ENCODE assay signal across 10 cellular contexts in the genomic region with DNA sequence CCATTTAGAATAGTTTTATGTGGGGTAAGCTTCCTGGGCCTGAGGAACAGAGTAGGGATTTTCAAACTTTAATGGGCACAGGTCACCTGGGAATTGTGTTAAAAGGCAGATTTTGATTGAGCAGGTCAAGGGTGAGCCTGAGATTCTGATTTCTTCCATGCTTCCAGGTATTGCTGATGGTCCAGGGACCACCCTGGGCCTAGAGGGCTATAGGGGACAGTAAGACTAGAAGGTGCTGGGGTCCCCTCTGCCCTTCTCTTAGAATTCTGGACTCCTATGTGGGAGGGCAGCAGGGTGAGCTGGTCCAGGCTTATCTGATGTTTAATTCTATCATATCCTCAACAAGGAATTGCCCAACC. TPM values are rescaled to one million over a fixed set of nuclear protein-coding genes. Genes with fewer than 3 reads are reported as not detected.
A peak's percentile ranks its signal among the peaks of the same experiment; 100 is the strongest.
DNase-seq lines count a peak whose midpoint lies in the region; ATAC-seq, FAIRE-seq and TF ChIP-seq lines count a peak whose summit lies in the region.
"Had no signal": no experiment of that assay in that cellular context is flagged by ENCODE, and none has a peak within 500 bp of the region (broad histone marks: within the 10 kb centered on the region; RNA-seq: fewer than 3 reads in every experiment).

No MANE protein-coding gene starts in this region.

- no peak overlapping the region for H3K18ac ChIP-seq in mesendoderm (ENCODE audit: low read length)

- in situ Hi-C loops in GM12878 (cut with MboI): no loop called here

- TF ChIP-seq EP300 in SK-N-SH (IDR thresholded peaks at IDR 0.05; ENCODE audit: borderline replicate concordance in 1 of 2, low read depth in 1 of 2, low read length in 1 of 2) (no peak), GM12878 (IDR thresholded peaks at IDR 0.05; ENCODE audit: borderline replicate concordance in 1 of 2, control insufficient read depth in 1 of 2, low read depth in 2 of 2, low read length in 2 of 2) (no peak), stomach (IDR thresholded peaks at IDR 0.05) (no peak)

- no peak overlapping the region for H4K8ac ChIP-seq in mesendoderm (ENCODE audit: low read depth, low read length)

- SMC1A ChIA-PET in GM12878 (lab: Charles Lee; ENCODE audit: uncharacterized antibody, unreplicated experiment): interaction anchor here (0.6 to 4.9 kb wide), 4 partner anchors 14 to 283 kb away, joined by 3 to 40 read pairs (median 4); partner anchors contain the start of gene VARS2

- peaks cover 16% of the 10 kb centered on the region for H3F3A ChIP-seq in SK-N-SH (replicated peaks; ENCODE audit: insufficient read depth)

- FAIRE-seq in GM12878 (lab: Jason Lieb, UNC): no peak

- BruUV-seq in GM12878 (replicated peaks; lab: Mats Ljungman, UMichigan): no TSS peak

- H3K27ac ChIP-seq in SK-N-SH (ENCODE audit: low read depth in 2 of 2, low read length in 1 of 2) (peak overlapping the region; percentile 60 to 83), GM12878 (ENCODE audit: control insufficient read depth, insufficient read depth) (no peak overlapping the region), mesendoderm (ENCODE audit: low read depth, low read length) (no peak overlapping the region), stomach (peak overlapping the region in 3 of 5 donors; percentile 93 to 95 (median 94)), spleen (peak overlapping the region in 2 of 8 donors; percentile 88)

- H3K79me2 ChIP-seq in SK-N-SH (ENCODE audit: insufficient read depth) (peaks cover 62% of the 10 kb centered on the region), GM12878 (ENCODE audit: control insufficient read depth, insufficient read depth, low read length) (peaks cover 10% of the 10 kb centered on the region), mesendoderm (ENCODE audit: control insufficient read depth, insufficient read depth, low read length) (peaks cover 48% of the 10 kb centered on the region)

- no peak for ATAC-seq in SK-N-SH treated with all-trans-retinoic acid at 6 μM for 48 hours
- ATAC-seq in GM12878: no peak
- no peak for ATAC-seq in GM19455 (IDR thresholded peaks at IDR 0.05; ENCODE audit: unreplicated experiment)

- H3K79me1 ChIP-seq in mesendoderm (ENCODE audit: low read length): peaks cover 20% of the 10 kb centered on the region

- DNase-seq in SK-N-SH (peak; percentile 16), GM12878 (ENCODE audit: low read depth, low spot score) (no peak), mesendoderm (no peak), stomach (no peak), spleen (no peak), AG08395 (ENCODE audit: low spot score) (no peak)
- DNase-seq: effector memory CD4-positive, alpha-beta T cell; HCEC 1CT had no signal

- intact Hi-C loops in GM12878 (cut with micrococcal nuclease; ENCODE audit: unreplicated experiment) (no loop called here), stomach (cut with DNase I; ENCODE audit: low total_unique reads) (no loop called here), spleen (cut with DNase I; ENCODE audit: low total_unique reads) (no loop called here)

- TF ChIP-seq RAD21 in SK-N-SH (IDR thresholded peaks at IDR 0.05; ENCODE audit: low read length) (no peak), GM12878 (IDR thresholded peaks at IDR 0.05; ENCODE audit: insufficient read depth, low read depth, low read length) (no peak)

- peak overlapping the region; percentile 19 for H3K56ac ChIP-seq in mesendoderm (ENCODE audit: low read length)

- peak overlapping the region; percentile 99 for H3K4me2 ChIP-seq in SK-N-SH
- peak overlapping the region; percentile 99; the same call in 1 of the 2 replicates for H3K4me2 ChIP-seq in GM12878 (ENCODE audit: control insufficient read depth, insufficient read depth)
- H3K4me2 ChIP-seq in mesendoderm (ENCODE audit: low read length): no peak overlapping the region

- no peak overlapping the region for H3K23ac ChIP-seq in mesendoderm (ENCODE audit: low read length)

- H3K9me3 ChIP-seq in SK-N-SH: no peaks in the 10 kb centered on the region
- H3K9me3 ChIP-seq in GM12878 (replicated peaks; ENCODE audit: control insufficient read depth, insufficient read depth, low read length): no peaks in the 10 kb centered on the region
- no peaks in the 10 kb centered on the region for H3K9me3 ChIP-seq in stomach
- no peaks in the 10 kb centered on the region for H3K9me3 ChIP-seq in spleen

- H3K9me2 ChIP-seq in SK-N-SH: no peaks in the 10 kb centered on the region

- H3K36me3 ChIP-seq in SK-N-SH (replicated peaks in 1 of 2; ENCODE audit: control insufficient read depth in 1 of 2, insufficient read depth in 2 of 2, low read length in 1 of 2) (peaks cover 0 to 17% of the 10 kb centered on the region in 2 experiments), GM12878 (ENCODE audit: control insufficient read depth in 2 of 2, insufficient read depth in 2 of 2, low read length in 1 of 2) (peaks cover 0 to 6% of the 10 kb centered on the region in 2 experiments; a peak in 3 of 4 replicates), mesendoderm (ENCODE audit: control insufficient read depth, insufficient read depth, low read length) (peaks cover 2% of the 10 kb centered on the region), stomach (peaks cover 9 to 35% (median 33%) of the 10 kb centered on the region in 4 donors), spleen (peaks cover 0 to 30% (median 10%) of the 10 kb centered on the region in 6 donors)

- TF ChIP-seq CTCF in SK-N-SH (IDR thresholded peaks at IDR 0.05): no peak
- no peak for TF ChIP-seq CTCF in GM12878 (IDR thresholded peaks at IDR 0.05 in 2 of 3, conservative IDR thresholded peaks at IDR 0.05 in 1 of 3; ENCODE audit: control insufficient read depth in 2 of 3, extremely low read depth in 1 of 3, insufficient read depth in 1 of 3, low read depth in 3 of 3, low read length in 3 of 3)
- no peak for TF ChIP-seq CTCF in stomach (IDR thresholded peaks at IDR 0.05)
- no peak for TF ChIP-seq CTCF in spleen (IDR thresholded peaks at IDR 0.05 in 8 of 11, conservative IDR thresholded peaks at IDR 0.05 in 3 of 11)

- H3K9ac ChIP-seq in SK-N-SH (peak overlapping the region; percentile 71), GM12878 (ENCODE audit: control insufficient read depth, insufficient read depth, low read length) (0 out of 2 replicates have a peak overlapping the region, but pooled peaks have one; percentile 2), mesendoderm (ENCODE audit: low read length) (peak overlapping the region; percentile 45)

- H3K27me3 ChIP-seq in SK-N-SH (ENCODE audit: insufficient read depth): no peaks in the 10 kb centered on the region
- H3K27me3 ChIP-seq in GM12878 (replicated peaks in 1 of 2; ENCODE audit: control insufficient read depth in 2 of 2, insufficient read depth in 2 of 2, low read length in 1 of 2): no peaks in the 10 kb centered on the region
- H3K27me3 ChIP-seq in mesendoderm (ENCODE audit: insufficient read depth, low read length, poor library complexity): no peaks in the 10 kb centered on the region
- H3K27me3 ChIP-seq in stomach: peaks cover 0 to 4% (median 0%) of the 10 kb centered on the region in 3 donors
- peaks cover 0 to 24% (median 0%) of the 10 kb centered on the region in 7 donors for H3K27me3 ChIP-seq in spleen (replicated peaks in 1 of 7)

- no peak overlapping the region for H4K5ac ChIP-seq in mesendoderm (ENCODE audit: low read length)

- H3K4me1 ChIP-seq in SK-N-SH (ENCODE audit: control insufficient read depth in 1 of 2, insufficient read depth in 2 of 2, low read depth in 1 of 2, low read length in 1 of 2) (peaks cover 20 to 33% of the 10 kb centered on the region in 2 experiments; a peak in 3 of 4 replicates), GM12878 (ENCODE audit: control insufficient read depth, insufficient read depth, low read length) (peaks cover 34% of the 10 kb centered on the region), mesendoderm (ENCODE audit: control insufficient read depth, low read depth, low read length) (peaks cover 19% of the 10 kb centered on the region), stomach (peaks cover 38 to 81% (median 60%) of the 10 kb centered on the region in 4 donors), spleen (peaks cover 20 to 61% (median 43%) of the 10 kb centered on the region in 6 donors)

- CTCF ChIA-PET in SK-N-SH (lab: Yijun Ruan, JAX) (interaction anchor here (0.6 to 1.8 kb wide), 4 partner anchors 9 to 59 kb away, joined by 3 to 5 read pairs (median 4); no protein-coding TSS in a partner anchor), GM12878 (lab: Yijun Ruan, JAX) (interaction anchor here (0.8 to 6.7 kb wide), 3 partner anchors 15 to 165 kb away, joined by 3 to 71 read pairs (median 7); partner anchors contain the start of gene VARS2)

- H2BK15ac ChIP-seq in mesendoderm (replicated peaks; ENCODE audit: low read depth): no peak overlapping the region

- RAD21 ChIA-PET in GM12878 (lab: Charles Lee; ENCODE audit: unreplicated experiment): interaction anchor here (0.5 to 9.6 kb wide), 2 partner anchors 27 to 239 kb away, joined by 3 to 138 read pairs; partner anchors contain the start of gene VARS2

- no peak overlapping the region for H2AFZ ChIP-seq in SK-N-SH (ENCODE audit: low read depth)
- no peak overlapping the region for H2AFZ ChIP-seq in GM12878 (ENCODE audit: control insufficient read depth, low read depth, low read length)

- H2BK120ac ChIP-seq in mesendoderm (ENCODE audit: low read depth, low read length): no peak overlapping the region

- no peak overlapping the region for H2BK5ac ChIP-seq in mesendoderm (ENCODE audit: low read length)

- H4K20me1 ChIP-seq in SK-N-SH (ENCODE audit: insufficient read depth) (no peaks in the 10 kb centered on the region), GM12878 (ENCODE audit: control insufficient read depth, insufficient read depth) (no peaks in the 10 kb centered on the region)

- no peak overlapping the region for H2AK5ac ChIP-seq in mesendoderm (ENCODE audit: low read length)

- TF ChIP-seq POLR2A in GM12878 (IDR thresholded peaks at IDR 0.05; ENCODE audit: low read depth, low read length) (no peak), stomach (IDR thresholded peaks at IDR 0.05) (no peak), spleen (IDR thresholded peaks at IDR 0.05) (no peak)

- H3K4ac ChIP-seq in mesendoderm (ENCODE audit: low read depth, low read length): no peak overlapping the region

- H3K4me3 ChIP-seq in SK-N-SH (ENCODE audit: low read depth in 2 of 2, low read length in 1 of 2) (no peak overlapping the region; a peak in 1 of 4 replicates), GM12878 (no peak overlapping the region), mesendoderm (ENCODE audit: low read length) (no peak overlapping the region), stomach (peak overlapping the region in 1 of 4 donors; percentile 80), spleen (no peak overlapping the region)

- POLR2A ChIA-PET in SK-N-SH (lab: Yijun Ruan, JAX): no interaction called here
- POLR2A ChIA-PET in GM12878 (lab: Charles Lee): interaction anchor here (1.3 kb wide), 1 partner anchor 23 kb away, joined by 3 read pairs; no protein-coding TSS in a partner anchor

RNA-seq across cellular contexts. Expression of gene DDR1, which starts 2.6 kb away (rescaled TPM):
- polyA plus RNA-seq in SK-N-SH (2012; rRNA removed) (40.2 and 52.8 TPM in 2 replicates), GM12878 (2011; rRNA removed) (19.2 and 27.8 TPM in 2 replicates), GM12878 (2014; fragmentation: Illumina TruSeq; extraction: Trizol) (8.0 and 12.2 TPM in 2 replicates), GM12878 (2014; fragmentation: Nextera tagmentation; extraction: Ambion mirVana) (1 to 10 TPM; 1.1 to 2.2 TPM), GM12878 (2014; rRNA removed) (21.5 and 23.0 TPM in 2 replicates), GM12878 (2016; fragmentation: Nextera tagmentation; extraction: Ambion mirVana) (1 to 10 TPM; 8.9 to 9.1 TPM), stomach (10 to 100 TPM; 17.6 to 88.7 (median 49.4) TPM), spleen (10 to 100 TPM in 1 of 3 donors, 1 to 10 TPM in 2; 5.0 to 10.1 (median 8.0) TPM)
- polyA plus RNA-seq in SK-N-SH (2012; cell fraction: cytosol; rRNA removed): 32.1 and 42.6 TPM in 2 replicates
- 82.7 and 101 TPM in 2 replicates for polyA plus RNA-seq in SK-N-SH (2012; cell fraction: nucleus; rRNA removed)
- total RNA-seq in GM12878 (2013; cell fraction: nucleolus; rRNA removed): 83.6 and 88.2 TPM in 2 replicates
- total RNA-seq in GM12878 (2014; rRNA removed) (17.9 and 18.3 TPM in 2 replicates), GM12878 (2014; rRNA removed; fragmentation: Illumina TruSeq; extraction: Trizol) (11.2 and 11.6 TPM in 2 replicates), GM12878 (2021) (39.0 and 39.9 TPM in 2 replicates), stomach (100 to 1,000 TPM in 3 of 5 donors, 10 to 100 TPM in 2; 51.3 to 144 (median 109) TPM), spleen (10 to 100 TPM; 13.0 to 37.1 (median 23.8) TPM)
- 6.3 TPM for polyA plus RNA-seq in GM12878 (2011; ENCODE audit: low read depth)
- 30.9 and 38.1 TPM in 2 replicates for polyA plus RNA-seq in GM12878 (2011; cell fraction: cytosol; rRNA removed)
- 128 and 138 TPM in 2 replicates for polyA plus RNA-seq in GM12878 (2011; cell fraction: nucleus; rRNA removed)
- 13.5 and 17.3 TPM in 2 replicates for polyA plus RNA-seq in GM12878 (2012)
- 34.8 and 57.6 TPM in 2 replicates for polyA minus RNA-seq in GM12878 (2011; rRNA and poly(A)+ RNA removed)
- polyA minus RNA-seq in GM12878 (2011; cell fraction: cytosol; rRNA and poly(A)+ RNA removed): 28.7 and 40.0 TPM in 2 replicates
- polyA minus RNA-seq in GM12878 (2011; cell fraction: nucleus; rRNA and poly(A)+ RNA removed): 42.9 and 58.5 TPM in 2 replicates
- 59.0 TPM for polyA plus RNA-seq in mesendoderm (2013, experiment 1 of 2)
- polyA plus RNA-seq in mesendoderm (2013, experiment 2 of 2): 57.2 TPM

RNA-seq across cellular contexts. Expression of gene GTF2H4, which starts 21.1 kb away (rescaled TPM):
- polyA plus RNA-seq in SK-N-SH (2012; rRNA removed) (30.7 and 34.9 TPM in 2 replicates), GM12878 (2011; rRNA removed) (20.8 and 43.4 TPM in 2 replicates), GM12878 (2014; fragmentation: Illumina TruSeq; extraction: Trizol) (39.5 and 40.3 TPM in 2 replicates), GM12878 (2014; fragmentation: Nextera tagmentation; extraction: Ambion mirVana) (1 to 10 TPM; 1.1 to 2.2 TPM), GM12878 (2014; rRNA removed) (41.0 and 55.8 TPM in 2 replicates), GM12878 (2016; fragmentation: Nextera tagmentation; extraction: Ambion mirVana) (10 to 100 TPM in 1 of 2 experiments, 1 to 10 TPM in 1; 9.2 to 12.4 TPM), stomach (10 to 100 TPM; 15.3 to 29.6 (median 17.6) TPM), spleen (10 to 100 TPM; 21.9 to 40.0 (median 33.8) TPM)
- polyA plus RNA-seq in SK-N-SH (2012; cell fraction: cytosol; rRNA removed): 17.5 and 22.3 TPM in 2 replicates
- polyA plus RNA-seq in SK-N-SH (2012; cell fraction: nucleus; rRNA removed): 116 and 138 TPM in 2 replicates
- 76.6 and 84.0 TPM in 2 replicates for total RNA-seq in GM12878 (2013; cell fraction: nucleolus; rRNA removed)
- total RNA-seq in GM12878 (2014; rRNA removed) (16.8 and 17.3 TPM in 2 replicates), GM12878 (2014; rRNA removed; fragmentation: Illumina TruSeq; extraction: Trizol) (20.4 and 24.2 TPM in 2 replicates), GM12878 (2021) (43.4 and 43.8 TPM in 2 replicates), stomach (10 to 100 TPM in 2 of 5 donors, 1 to 10 TPM in 3; 3.9 to 67.4 (median 8.1) TPM), spleen (10 to 100 TPM; 20.6 to 49.7 (median 28.3) TPM)
- 18.0 TPM for polyA plus RNA-seq in GM12878 (2011; ENCODE audit: low read depth)
- polyA plus RNA-seq in GM12878 (2011; cell fraction: cytosol; rRNA removed): 32.7 and 37.2 TPM in 2 replicates
- polyA plus RNA-seq in GM12878 (2011; cell fraction: nucleus; rRNA removed): 184 and 197 TPM in 2 replicates
- polyA plus RNA-seq in GM12878 (2012): 19.5 and 22.0 TPM in 2 replicates
- 13.5 and 22.9 TPM in 2 replicates for polyA minus RNA-seq in GM12878 (2011; rRNA and poly(A)+ RNA removed)
- 6.8 and 8.7 TPM in 2 replicates for polyA minus RNA-seq in GM12878 (2011; cell fraction: cytosol; rRNA and poly(A)+ RNA removed)
- polyA minus RNA-seq in GM12878 (2011; cell fraction: nucleus; rRNA and poly(A)+ RNA removed): 27.4 and 34.9 TPM in 2 replicates
- polyA plus RNA-seq in mesendoderm (2013, experiment 1 of 2): 43.8 TPM
- 46.5 TPM for polyA plus RNA-seq in mesendoderm (2013, experiment 2 of 2)

RNA-seq across cellular contexts. Expression of gene VARS2, which starts 27.2 kb away (rescaled TPM):
- polyA plus RNA-seq in SK-N-SH (2012; rRNA removed) (31.2 TPM in 2 replicates), GM12878 (2011; rRNA removed) (34.6 and 59.9 TPM in 2 replicates), GM12878 (2014; fragmentation: Illumina TruSeq; extraction: Trizol) (21.8 and 38.1 TPM in 2 replicates), GM12878 (2014; fragmentation: Nextera tagmentation; extraction: Ambion mirVana) (1 to 10 TPM; 3.8 to 4.3 TPM), GM12878 (2014; rRNA removed) (56.0 and 56.4 TPM in 2 replicates), GM12878 (2016; fragmentation: Nextera tagmentation; extraction: Ambion mirVana) (10 to 100 TPM; 47.2 to 51.0 TPM), stomach (10 to 100 TPM; 17.9 to 21.8 (median 18.5) TPM), spleen (10 to 100 TPM; 15.5 to 38.2 (median 36.3) TPM)
- 10.5 and 13.7 TPM in 2 replicates for polyA plus RNA-seq in SK-N-SH (2012; cell fraction: cytosol; rRNA removed)
- 139 and 142 TPM in 2 replicates for polyA plus RNA-seq in SK-N-SH (2012; cell fraction: nucleus; rRNA removed)
- 64.4 and 76.9 TPM in 2 replicates for total RNA-seq in GM12878 (2013; cell fraction: nucleolus; rRNA removed)
- total RNA-seq in GM12878 (2014; rRNA removed) (61.6 and 70.7 TPM in 2 replicates), GM12878 (2014; rRNA removed; fragmentation: Illumina TruSeq; extraction: Trizol) (28.2 and 30.3 TPM in 2 replicates), GM12878 (2021) (64.3 and 71.2 TPM in 2 replicates), stomach (10 to 100 TPM in 4 of 5 donors, 1 to 10 TPM in 1; 1.2 to 61.6 (median 22.7) TPM), spleen (10 to 100 TPM; 16.4 to 30.7 (median 28.1) TPM)
- polyA plus RNA-seq in GM12878 (2011; ENCODE audit: low read depth): 12.9 TPM
- 41.6 and 56.1 TPM in 2 replicates for polyA plus RNA-seq in GM12878 (2011; cell fraction: cytosol; rRNA removed)
- polyA plus RNA-seq in GM12878 (2011; cell fraction: nucleus; rRNA removed): 384 and 390 TPM in 2 replicates
- polyA plus RNA-seq in GM12878 (2012): 29.2 and 30.8 TPM in 2 replicates
- 74.7 and 75.1 TPM in 2 replicates for polyA minus RNA-seq in GM12878 (2011; rRNA and poly(A)+ RNA removed)
- 23.5 and 31.3 TPM in 2 replicates for polyA minus RNA-seq in GM12878 (2011; cell fraction: cytosol; rRNA and poly(A)+ RNA removed)
- 56.5 and 70.7 TPM in 2 replicates for polyA minus RNA-seq in GM12878 (2011; cell fraction: nucleus; rRNA and poly(A)+ RNA removed)
- 12.1 TPM for polyA plus RNA-seq in mesendoderm (2013, experiment 1 of 2)
- 13.9 TPM for polyA plus RNA-seq in mesendoderm (2013, experiment 2 of 2)

RNA-seq across cellular contexts. Expression of gene SFTA2, which starts 45.1 kb away (rescaled TPM):
- polyA plus RNA-seq in SK-N-SH (2012; rRNA removed) (not detected in 2 replicates), GM12878 (2011; rRNA removed) (not detected in 2 replicates), GM12878 (2014; fragmentation: Illumina TruSeq; extraction: Trizol) (0.26 TPM in 1 of 2 replicates, not detected in the other), GM12878 (2014; fragmentation: Nextera tagmentation; extraction: Ambion mirVana) (under 1 TPM; 0.31 to 0.53 TPM), GM12878 (2014; rRNA removed) (0.27 TPM in 1 of 2 replicates, not detected in the other), GM12878 (2016; fragmentation: Nextera tagmentation; extraction: Ambion mirVana) (under 1 TPM in 1 of 2 experiments, not detected in 1; 0.15 TPM), stomach (10 to 100 TPM; 10.2 to 94.7 (median 44.1) TPM), spleen (1 to 10 TPM in 1 of 3 donors, under 1 TPM in 1, not detected in 1; 0.08 to 2.6 TPM)
- not detected in 2 replicates for polyA plus RNA-seq in SK-N-SH (2012; cell fraction: cytosol; rRNA removed)
- polyA plus RNA-seq in SK-N-SH (2012; cell fraction: nucleus; rRNA removed): 0.09 TPM in 1 of 2 replicates, not detected in the other
- not detected in 2 replicates for total RNA-seq in GM12878 (2013; cell fraction: nucleolus; rRNA removed)
- total RNA-seq in GM12878 (2014; rRNA removed) (0.38 TPM in 1 of 2 replicates, not detected in the other), GM12878 (2014; rRNA removed; fragmentation: Illumina TruSeq; extraction: Trizol) (0.36 TPM in 1 of 2 replicates, not detected in the other), GM12878 (2021) (0.92 and 0.93 TPM in 2 replicates), stomach (10 to 100 TPM in 1 of 5 donors, 1 to 10 TPM in 1, not detected in 3; 2.8 to 15.2 TPM), spleen (under 1 TPM in 1 of 7 donors, not detected in 6; 0.47 TPM)
- polyA plus RNA-seq in GM12878 (2011; ENCODE audit: low read depth): not detected
- not detected in 2 replicates for polyA plus RNA-seq in GM12878 (2011; cell fraction: cytosol; rRNA removed)
- not detected in 2 replicates for polyA plus RNA-seq in GM12878 (2011; cell fraction: nucleus; rRNA removed)
- 0.25 TPM in 1 of 2 replicates, not detected in the other for polyA plus RNA-seq in GM12878 (2012)
- 0.36 TPM in 1 of 2 replicates, not detected in the other for polyA minus RNA-seq in GM12878 (2011; rRNA and poly(A)+ RNA removed)
- not detected in 2 replicates for polyA minus RNA-seq in GM12878 (2011; cell fraction: cytosol; rRNA and poly(A)+ RNA removed)
- polyA minus RNA-seq in GM12878 (2011; cell fraction: nucleus; rRNA and poly(A)+ RNA removed): not detected in 2 replicates
- not detected for polyA plus RNA-seq in mesendoderm (2013, experiment 1 of 2)
- polyA plus RNA-seq in mesendoderm (2013, experiment 2 of 2): not detected

RNA-seq across cellular contexts. Expression of gene MUCL3, which starts 53.9 kb away (rescaled TPM):
- polyA plus RNA-seq in SK-N-SH (2012; rRNA removed) (not detected in 2 replicates), GM12878 (2011; rRNA removed) (0.03 TPM in 2 replicates), GM12878 (2014; fragmentation: Illumina TruSeq; extraction: Trizol) (0.73 and 1.4 TPM in 2 replicates), GM12878 (2014; fragmentation: Nextera tagmentation; extraction: Ambion mirVana) (1 to 10 TPM; 1.2 to 1.4 TPM), GM12878 (2014; rRNA removed) (0.79 and 0.83 TPM in 2 replicates), GM12878 (2016; fragmentation: Nextera tagmentation; extraction: Ambion mirVana) (under 1 TPM; 0.04 to 0.08 TPM), stomach (10 to 100 TPM; 17.5 to 83.3 (median 39.6) TPM), spleen (under 1 TPM in 1 of 3 donors, not detected in 2; 0.03 TPM)
- 0.01 TPM in 2 replicates for polyA plus RNA-seq in SK-N-SH (2012; cell fraction: cytosol; rRNA removed)
- polyA plus RNA-seq in SK-N-SH (2012; cell fraction: nucleus; rRNA removed): not detected in 2 replicates
- not detected in 2 replicates for total RNA-seq in GM12878 (2013; cell fraction: nucleolus; rRNA removed)
- total RNA-seq in GM12878 (2014; rRNA removed) (0.68 and 0.76 TPM in 2 replicates), GM12878 (2014; rRNA removed; fragmentation: Illumina TruSeq; extraction: Trizol) (0.54 and 0.64 TPM in 2 replicates), GM12878 (2021) (0.28 and 0.48 TPM in 2 replicates), stomach (100 to 1,000 TPM in 3 of 5 donors, 10 to 100 TPM in 1, under 1 TPM in 1; 0.87 to 346 (median 168) TPM), spleen (not detected)
- 0.09 TPM for polyA plus RNA-seq in GM12878 (2011; ENCODE audit: low read depth)
- polyA plus RNA-seq in GM12878 (2011; cell fraction: cytosol; rRNA removed): 0.04 and 0.05 TPM in 2 replicates
- not detected in 2 replicates for polyA plus RNA-seq in GM12878 (2011; cell fraction: nucleus; rRNA removed)
- 0.05 and 0.07 TPM in 2 replicates for polyA plus RNA-seq in GM12878 (2012)
- not detected in 2 replicates for polyA minus RNA-seq in GM12878 (2011; rRNA and poly(A)+ RNA removed)
- polyA minus RNA-seq in GM12878 (2011; cell fraction: cytosol; rRNA and poly(A)+ RNA removed): not detected in 2 replicates
- not detected in 2 replicates for polyA minus RNA-seq in GM12878 (2011; cell fraction: nucleus; rRNA and poly(A)+ RNA removed)
- polyA plus RNA-seq in mesendoderm (2013, experiment 1 of 2): 0.20 TPM
- 0.22 TPM for polyA plus RNA-seq in mesendoderm (2013, experiment 2 of 2)

Comparison
In these comparisons a context has a peak if more than half of its experiments do, and no peak if none do; other contexts are left out.
1. H3K27ac ChIP-seq: peak in SK-N-SH (2 of 2) and stomach (3 of 5); none in GM12878 (single experiment) and mesendoderm (single experiment).
2. H3K9ac ChIP-seq: peak in every context shown above with its lines; median percentile 71 in SK-N-SH; 45 in mesendoderm; 2 in GM12878.